ENCODE assay signal across 1 cellular context in the genomic region with DNA sequence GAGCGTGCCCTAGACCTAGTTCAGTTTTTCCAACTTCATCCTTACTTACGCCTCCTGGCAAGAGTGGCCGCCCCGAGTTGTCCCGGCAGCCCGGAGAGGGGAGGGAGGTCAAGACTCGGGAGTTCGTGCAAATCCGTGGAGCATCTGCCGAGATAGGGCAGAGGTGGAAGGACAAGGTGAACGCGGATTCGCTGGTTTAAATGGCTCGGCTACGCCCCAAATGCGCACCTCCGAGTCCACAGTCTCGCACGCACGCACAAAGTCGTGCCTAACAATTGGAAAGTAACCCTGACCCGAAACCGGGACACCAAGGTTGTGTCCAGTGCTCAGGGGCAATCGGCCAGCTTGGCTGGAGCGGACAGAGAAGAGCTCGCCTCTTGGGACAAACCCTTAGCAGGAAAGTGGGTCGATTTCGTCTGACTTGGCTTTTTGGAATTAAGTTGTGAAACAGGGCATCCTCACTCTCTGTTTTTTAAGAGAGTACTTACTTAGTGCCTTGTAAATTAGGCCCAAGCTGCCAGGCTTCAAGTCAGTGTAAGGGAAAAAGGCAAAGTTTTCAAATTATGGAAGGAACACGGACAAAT.
A peak's percentile ranks its signal among the peaks of the same experiment; 100 is the strongest.
TF ChIP-seq lines count a peak whose summit lies in the region.

No MANE protein-coding gene starts in this region.

TF ChIP-seq in HEK293, 187 proteins besides CTCF, POLR2A, EP300 and RAD21 (continued from another document):
- TF ChIP-seq, protein P1, sequence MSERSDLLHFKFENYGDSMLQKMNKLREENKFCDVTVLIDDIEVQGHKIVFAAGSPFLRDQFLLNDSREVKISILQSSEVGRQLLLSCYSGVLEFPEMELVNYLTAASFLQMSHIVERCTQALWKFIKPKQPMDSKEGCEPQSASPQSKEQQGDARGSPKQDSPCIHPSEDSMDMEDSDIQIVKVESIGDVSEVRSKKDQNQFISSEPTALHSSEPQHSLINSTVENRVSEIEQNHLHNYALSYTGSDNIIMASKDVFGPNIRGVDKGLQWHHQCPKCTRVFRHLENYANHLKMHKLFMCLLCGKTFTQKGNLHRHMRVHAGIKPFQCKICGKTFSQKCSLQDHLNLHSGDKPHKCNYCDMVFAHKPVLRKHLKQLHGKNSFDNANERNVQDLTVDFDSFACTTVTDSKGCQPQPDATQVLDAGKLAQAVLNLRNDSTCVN (tag by site-specific recombination; optimal IDR thresholded peaks at IDR 0.05), result peak; percentile 52
- TF ChIP-seq ZIC2 (tag by site-specific recombination; IDR thresholded peaks at IDR 0.05) (no peak), ZNF335 (tag by site-specific recombination; conservative IDR thresholded peaks at IDR 0.05) (peak; percentile 72), ZNF624 (tag by site-specific recombination; IDR thresholded peaks at IDR 0.05) (no peak), ZNF501 (tag by site-specific recombination; IDR thresholded peaks at IDR 0.05) (peak; percentile 51; the same call in 1 of the 2 replicates), ZNF10 (tag by site-specific recombination; IDR thresholded peaks at IDR 0.05) (no peak), ZNF660 (tag by site-specific recombination; IDR thresholded peaks at IDR 0.05) (no peak), PRDM1 (tag by site-specific recombination; IDR thresholded peaks at IDR 0.05) (peak; percentile 47), SP2 (tag by site-specific recombination; IDR thresholded peaks at IDR 0.05) (0 out of 2 replicates have a peak, but pooled peaks have one; percentile 42), ZNF600 (tag by site-specific recombination; IDR thresholded peaks at IDR 0.05) (peak; percentile 19), ZNF837 (tag by site-specific recombination; IDR thresholded peaks at IDR 0.05) (no peak), ZNF211 (tag by site-specific recombination; IDR thresholded peaks at IDR 0.05; ENCODE audit: low read depth) (no peak), SP3 (tag by site-specific recombination; IDR thresholded peaks at IDR 0.05) (peak; percentile 54; the same call in 1 of the 2 replicates), ZXDB (tag by site-specific recombination; IDR thresholded peaks at IDR 0.05) (peak; percentile 24; the same call in 1 of the 2 replicates)
- TF ChIP-seq, protein P2, sequence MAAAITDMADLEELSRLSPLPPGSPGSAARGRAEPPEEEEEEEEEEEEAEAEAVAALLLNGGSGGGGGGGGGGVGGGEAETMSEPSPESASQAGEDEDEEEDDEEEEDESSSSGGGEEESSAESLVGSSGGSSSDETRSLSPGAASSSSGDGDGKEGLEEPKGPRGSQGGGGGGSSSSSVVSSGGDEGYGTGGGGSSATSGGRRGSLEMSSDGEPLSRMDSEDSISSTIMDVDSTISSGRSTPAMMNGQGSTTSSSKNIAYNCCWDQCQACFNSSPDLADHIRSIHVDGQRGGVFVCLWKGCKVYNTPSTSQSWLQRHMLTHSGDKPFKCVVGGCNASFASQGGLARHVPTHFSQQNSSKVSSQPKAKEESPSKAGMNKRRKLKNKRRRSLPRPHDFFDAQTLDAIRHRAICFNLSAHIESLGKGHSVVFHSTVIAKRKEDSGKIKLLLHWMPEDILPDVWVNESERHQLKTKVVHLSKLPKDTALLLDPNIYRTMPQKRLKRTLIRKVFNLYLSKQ (tag by site-specific recombination; IDR thresholded peaks at IDR 0.05; ENCODE audit: borderline replicate concordance), result no peak
- TF ChIP-seq, protein P3, sequence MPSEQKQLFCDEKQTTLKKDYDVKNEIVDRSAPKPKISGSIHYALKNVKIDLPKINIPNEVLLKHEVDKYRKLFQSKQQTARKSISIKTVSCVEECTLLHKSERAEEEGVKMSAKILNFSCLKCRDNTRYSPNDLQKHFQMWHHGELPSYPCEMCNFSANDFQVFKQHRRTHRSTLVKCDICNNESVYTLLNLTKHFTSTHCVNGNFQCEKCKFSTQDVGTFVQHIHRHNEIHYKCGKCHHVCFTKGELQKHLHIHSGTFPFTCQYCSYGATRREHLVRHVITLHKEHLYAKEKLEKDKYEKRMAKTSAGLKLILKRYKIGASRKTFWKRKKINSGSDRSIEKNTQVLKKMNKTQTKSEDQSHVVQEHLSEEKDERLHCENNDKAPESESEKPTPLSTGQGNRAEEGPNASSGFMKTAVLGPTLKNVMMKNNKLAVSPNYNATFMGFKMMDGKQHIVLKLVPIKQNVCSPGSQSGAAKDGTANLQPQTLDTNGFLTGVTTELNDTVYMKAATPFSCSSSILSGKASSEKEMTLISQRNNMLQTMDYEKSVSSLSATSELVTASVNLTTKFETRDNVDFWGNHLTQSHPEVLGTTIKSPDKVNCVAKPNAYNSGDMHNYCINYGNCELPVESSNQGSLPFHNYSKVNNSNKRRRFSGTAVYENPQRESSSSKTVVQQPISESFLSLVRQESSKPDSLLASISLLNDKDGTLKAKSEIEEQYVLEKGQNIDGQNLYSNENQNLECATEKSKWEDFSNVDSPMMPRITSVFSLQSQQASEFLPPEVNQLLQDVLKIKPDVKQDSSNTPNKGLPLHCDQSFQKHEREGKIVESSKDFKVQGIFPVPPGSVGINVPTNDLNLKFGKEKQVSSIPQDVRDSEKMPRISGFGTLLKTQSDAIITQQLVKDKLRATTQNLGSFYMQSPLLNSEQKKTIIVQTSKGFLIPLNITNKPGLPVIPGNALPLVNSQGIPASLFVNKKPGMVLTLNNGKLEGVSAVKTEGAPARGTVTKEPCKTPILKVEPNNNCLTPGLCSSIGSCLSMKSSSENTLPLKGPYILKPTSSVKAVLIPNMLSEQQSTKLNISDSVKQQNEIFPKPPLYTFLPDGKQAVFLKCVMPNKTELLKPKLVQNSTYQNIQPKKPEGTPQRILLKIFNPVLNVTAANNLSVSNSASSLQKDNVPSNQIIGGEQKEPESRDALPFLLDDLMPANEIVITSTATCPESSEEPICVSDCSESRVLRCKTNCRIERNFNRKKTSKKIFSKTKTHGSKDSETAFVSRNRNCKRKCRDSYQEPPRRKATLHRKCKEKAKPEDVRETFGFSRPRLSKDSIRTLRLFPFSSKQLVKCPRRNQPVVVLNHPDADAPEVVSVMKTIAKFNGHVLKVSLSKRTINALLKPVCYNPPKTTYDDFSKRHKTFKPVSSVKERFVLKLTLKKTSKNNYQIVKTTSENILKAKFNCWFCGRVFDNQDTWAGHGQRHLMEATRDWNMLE (tag by site-specific recombination; conservative IDR thresholded peaks at IDR 0.05; ENCODE audit: low read depth), result 0 out of 2 replicates have a peak, but pooled peaks have one; percentile 14
